Comparison of ENCODE assay signal across 12 cellular contexts in the genomic region with DNA sequence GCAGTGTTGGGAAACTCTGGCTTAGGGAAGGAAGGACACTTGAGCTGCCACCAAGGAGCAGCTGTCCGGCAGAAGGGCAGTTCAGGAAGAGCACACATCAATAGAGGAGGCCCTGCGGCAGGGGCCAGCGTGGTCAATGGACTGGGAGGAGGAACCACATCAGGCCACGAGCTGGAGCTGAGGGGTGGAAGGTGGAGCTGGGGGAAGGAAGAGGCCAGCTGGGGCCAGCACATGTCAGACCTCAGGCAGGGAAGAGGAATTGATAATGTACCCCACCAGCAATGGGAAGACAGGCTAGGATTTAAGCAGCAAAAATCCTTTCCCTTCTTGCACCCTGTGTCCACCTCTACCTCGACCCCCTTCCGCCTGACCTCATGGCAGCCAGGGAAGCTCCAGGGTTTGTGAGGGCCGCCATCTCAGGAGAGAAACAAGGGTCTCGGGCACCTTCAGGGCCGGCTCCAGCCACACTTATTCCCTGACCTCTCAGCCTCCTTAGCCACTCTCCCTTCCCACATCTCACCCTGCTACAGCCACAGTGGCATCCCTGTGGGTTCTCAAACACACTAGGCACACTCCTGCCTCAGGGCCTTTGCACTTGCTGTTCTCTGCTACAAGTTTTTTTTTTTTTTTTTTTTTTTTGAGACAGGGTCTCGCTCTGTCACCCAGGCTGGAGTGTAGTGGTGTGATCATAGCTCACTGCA.
DNase-seq lines count a peak whose midpoint lies in the region; ATAC-seq, FAIRE-seq and TF ChIP-seq lines count a peak whose summit lies in the region.
"Had no signal": no experiment of that assay in that cellular context is flagged by ENCODE, and none has a peak within 500 bp of the region (broad histone marks: within the 10 kb centered on the region; RNA-seq: fewer than 3 reads in every experiment).

No MANE protein-coding gene starts in this region.

- no peak for FAIRE-seq in kidney (lab: Jason Lieb, UNC)

- POLR2A ChIA-PET in activated CD4-positive, alpha-beta memory T cell treated with anti-CD3 and anti-CD28 coated beads, Interleukin-2, amount 10 ng/mL, durations not matched to agents 7 days and 5 days (lab: Charles Lee) = no interaction called here
- POLR2A ChIA-PET in HEK293T (lab: Yijun Ruan, JAX) = no interaction called here

- DNase-seq in activated T-cell treated with anti-CD3 and anti-CD28 coated beads, Interleukin-2, amount 50 U/mL, for 72 hours = no peak
- no peak for DNase-seq in activated T-cell treated with anti-CD3 and anti-CD28 coated beads, Interleukin-2, amount 50 U/mL, for 1 hour
- no peak for DNase-seq in activated CD4-positive, alpha-beta memory T cell treated with anti-CD3 and anti-CD28 coated beads, Interleukin-2, amount 10 ng/mL, durations not matched to agents 7 days and 5 days
- DNase-seq in kidney (peak; percentile 72), cortex of kidney (lab: John Stamatoyannopoulos, UW) (no peak), DMS 273 (lab: John Stamatoyannopoulos, UW; ENCODE audit: unreplicated experiment) (no peak), HEK293T (ENCODE audit: extremely low spot score) (no peak)
- DNase-seq in stimulated activated naive CD8-positive, alpha-beta T cell treated with anti-CD3 and anti-CD28 coated beads, Interleukin-15, amount 100 ng/mL, for 72 hours = no peak
- DNase-seq: ovary; PC-9; stimulated activated CD4-positive, alpha-beta T cell treated with anti-CD3 and anti-CD28 coated beads, Interleukin-4, amount 100 ng/mL, for 4 hours had no signal

- CTCF ChIA-PET in activated CD4-positive, alpha-beta memory T cell treated with anti-CD3 and anti-CD28 coated beads, Interleukin-2, amount 10 ng/mL, durations not matched to agents 7 days and 5 days (lab: Charles Lee) = no interaction called here
- CTCF ChIA-PET in HEK293T (lab: Yijun Ruan, JAX) = no interaction called here

- peaks cover 43% of the 10 kb centered on the region for H3K4me1 Mint-ChIP-seq in activated T-cell treated with anti-CD3 and anti-CD28 coated beads, Interleukin-2, amount 50 U/mL, for 72 hours (ENCODE audit: low read depth)
- H3K4me1 Mint-ChIP-seq in activated CD4-positive, alpha-beta memory T cell treated with anti-CD3 and anti-CD28 coated beads, Interleukin-2, amount 10 ng/mL, durations not matched to agents 7 days and 5 days = peaks cover 40% of the 10 kb centered on the region
- H3K4me1 Mint-ChIP-seq in stimulated activated naive CD8-positive, alpha-beta T cell treated with anti-CD3 and anti-CD28 coated beads, Interleukin-15, amount 100 ng/mL, for 72 hours = peaks cover 47% of the 10 kb centered on the region

- H3K27ac ChIP-seq in kidney (ENCODE audit: low read depth in 2 of 2, low read length in 2 of 2) = no peak overlapping the region
- H3K27ac ChIP-seq: ovary, PC-9 had no signal

- H3K9me3 ChIP-seq in kidney (ENCODE audit: control insufficient read depth in 1 of 2, low read length in 2 of 2) = no peaks in the 10 kb centered on the region
- H3K9me3 ChIP-seq: ovary, thoracic aorta had no signal

- intact Hi-C loops in kidney (cut with DNase I) = no loop called here

- ATAC-seq in activated T-cell treated with anti-CD3 and anti-CD28 coated beads, Interleukin-2, amount 50 U/mL, for 72 hours (replicated peaks in 1 of 2) = no peak
- no peak for ATAC-seq in stimulated activated naive CD8-positive, alpha-beta T cell treated with anti-CD3 and anti-CD28 coated beads, Interleukin-15, amount 100 ng/mL, for 72 hours

- no peak for TF ChIP-seq CTCF in kidney (IDR thresholded peaks at IDR 0.05; ENCODE audit: borderline replicate concordance, extremely low read depth, insufficient read depth)

- H3K36me3 Mint-ChIP-seq in activated T-cell treated with anti-CD3 and anti-CD28 coated beads, Interleukin-2, amount 50 U/mL, for 72 hours (ENCODE audit: insufficient read depth in 2 of 2) = no peaks in the 10 kb centered on the region
- no peaks in the 10 kb centered on the region for H3K36me3 Mint-ChIP-seq in activated CD4-positive, alpha-beta memory T cell treated with anti-CD3 and anti-CD28 coated beads, Interleukin-2, amount 10 ng/mL, durations not matched to agents 7 days and 5 days (ENCODE audit: low read depth)

- H3K4me1 ChIP-seq in kidney (ENCODE audit: control insufficient read depth in 1 of 2, insufficient read depth in 1 of 2, low read depth in 1 of 2, low read length in 2 of 2) = peaks cover 23 to 28% of the 10 kb centered on the region in 2 donors

- no peak overlapping the region for H3K9ac ChIP-seq in kidney (ENCODE audit: low read length in 2 of 2)

- no peak overlapping the region for H3K27ac Mint-ChIP-seq in activated T-cell treated with anti-CD3 and anti-CD28 coated beads, Interleukin-2, amount 50 U/mL, for 72 hours
- no peak overlapping the region for H3K27ac Mint-ChIP-seq in activated CD4-positive, alpha-beta memory T cell treated with anti-CD3 and anti-CD28 coated beads, Interleukin-2, amount 10 ng/mL, durations not matched to agents 7 days and 5 days
- no peak overlapping the region for H3K27ac Mint-ChIP-seq in stimulated activated naive CD8-positive, alpha-beta T cell treated with anti-CD3 and anti-CD28 coated beads, Interleukin-15, amount 100 ng/mL, for 72 hours

- H3K4me3 ChIP-seq in kidney (ENCODE audit: low read length in 2 of 2) = no peak overlapping the region

- peak overlapping the region; percentile 75 to 81 for H3K4me3 Mint-ChIP-seq in activated T-cell treated with anti-CD3 and anti-CD28 coated beads, Interleukin-2, amount 50 U/mL, for 72 hours
- H3K4me3 Mint-ChIP-seq in activated CD4-positive, alpha-beta memory T cell treated with anti-CD3 and anti-CD28 coated beads, Interleukin-2, amount 10 ng/mL, durations not matched to agents 7 days and 5 days = peak overlapping the region; percentile 71
- peak overlapping the region; percentile 55 to 78 for H3K4me3 Mint-ChIP-seq in stimulated activated naive CD8-positive, alpha-beta T cell treated with anti-CD3 and anti-CD28 coated beads, Interleukin-15, amount 100 ng/mL, for 72 hours

- no peaks in the 10 kb centered on the region for H3K9me3 Mint-ChIP-seq in activated T-cell treated with anti-CD3 and anti-CD28 coated beads, Interleukin-2, amount 50 U/mL, for 72 hours
- H3K9me3 Mint-ChIP-seq in activated CD4-positive, alpha-beta memory T cell treated with anti-CD3 and anti-CD28 coated beads, Interleukin-2, amount 10 ng/mL, durations not matched to agents 7 days and 5 days = no peaks in the 10 kb centered on the region
- H3K9me3 Mint-ChIP-seq in stimulated activated naive CD8-positive, alpha-beta T cell treated with anti-CD3 and anti-CD28 coated beads, Interleukin-15, amount 100 ng/mL, for 72 hours = no peaks in the 10 kb centered on the region

- H3K36me3 ChIP-seq in kidney (ENCODE audit: control insufficient read depth in 1 of 2, insufficient read depth in 2 of 2, low read length in 2 of 2) = no peaks in the 10 kb centered on the region
- H3K36me3 ChIP-seq: ovary, thoracic aorta had no signal

- no peaks in the 10 kb centered on the region for H3K27me3 Mint-ChIP-seq in activated T-cell treated with anti-CD3 and anti-CD28 coated beads, Interleukin-2, amount 50 U/mL, for 72 hours (ENCODE audit: low read depth)
- no peaks in the 10 kb centered on the region for H3K27me3 Mint-ChIP-seq in activated CD4-positive, alpha-beta memory T cell treated with anti-CD3 and anti-CD28 coated beads, Interleukin-2, amount 10 ng/mL, durations not matched to agents 7 days and 5 days
- peaks cover 14% of the 10 kb centered on the region for H3K27me3 Mint-ChIP-seq in stimulated activated naive CD8-positive, alpha-beta T cell treated with anti-CD3 and anti-CD28 coated beads, Interleukin-15, amount 100 ng/mL, for 72 hours

TF ChIP-seq in HEK293T, 16 proteins besides CTCF, POLR2A, EP300 and RAD21:
- TF ChIP-seq ELF4 (IDR thresholded peaks at IDR 0.05) = no peak
- no peak for TF ChIP-seq BHLHE40 (IDR thresholded peaks at IDR 0.05; ENCODE audit: borderline replicate concordance)
- no peak for TF ChIP-seq ZNF384 (IDR thresholded peaks at IDR 0.05)
- TF ChIP-seq FOXA1 (IDR thresholded peaks at IDR 0.05) = no peak
- no peak for TF ChIP-seq ARNT (IDR thresholded peaks at IDR 0.05)
- TF ChIP-seq NFRKB (IDR thresholded peaks at IDR 0.05) = no peak
- TF ChIP-seq TARDBP (IDR thresholded peaks at IDR 0.05) = no peak
- TF ChIP-seq, protein P1, sequence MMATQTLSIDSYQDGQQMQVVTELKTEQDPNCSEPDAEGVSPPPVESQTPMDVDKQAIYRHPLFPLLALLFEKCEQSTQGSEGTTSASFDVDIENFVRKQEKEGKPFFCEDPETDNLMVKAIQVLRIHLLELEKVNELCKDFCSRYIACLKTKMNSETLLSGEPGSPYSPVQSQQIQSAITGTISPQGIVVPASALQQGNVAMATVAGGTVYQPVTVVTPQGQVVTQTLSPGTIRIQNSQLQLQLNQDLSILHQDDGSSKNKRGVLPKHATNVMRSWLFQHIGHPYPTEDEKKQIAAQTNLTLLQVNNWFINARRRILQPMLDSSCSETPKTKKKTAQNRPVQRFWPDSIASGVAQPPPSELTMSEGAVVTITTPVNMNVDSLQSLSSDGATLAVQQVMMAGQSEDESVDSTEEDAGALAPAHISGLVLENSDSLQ (IDR thresholded peaks at IDR 0.05) = no peak
- no peak for TF ChIP-seq LEF1 (IDR thresholded peaks at IDR 0.05; ENCODE audit: borderline replicate concordance)
- no peak for TF ChIP-seq SUZ12 (IDR thresholded peaks at IDR 0.05)
- no peak for TF ChIP-seq FOXM1 (IDR thresholded peaks at IDR 0.05; ENCODE audit: borderline replicate concordance)
- TF ChIP-seq FOXK2 (IDR thresholded peaks at IDR 0.05) = no peak
- no peak for TF ChIP-seq L3MBTL2 (conservative IDR thresholded peaks at IDR 0.05)
- no peak for TF ChIP-seq CTBP1 (IDR thresholded peaks at IDR 0.05; ENCODE audit: borderline replicate concordance)
- TF ChIP-seq SP1 (IDR thresholded peaks at IDR 0.05) = no peak
- TF ChIP-seq HDGF (IDR thresholded peaks at IDR 0.05; ENCODE audit: borderline replicate concordance) = no peak
